30 cellular contexts compared by ENCODE assay signal in the genomic region with DNA sequence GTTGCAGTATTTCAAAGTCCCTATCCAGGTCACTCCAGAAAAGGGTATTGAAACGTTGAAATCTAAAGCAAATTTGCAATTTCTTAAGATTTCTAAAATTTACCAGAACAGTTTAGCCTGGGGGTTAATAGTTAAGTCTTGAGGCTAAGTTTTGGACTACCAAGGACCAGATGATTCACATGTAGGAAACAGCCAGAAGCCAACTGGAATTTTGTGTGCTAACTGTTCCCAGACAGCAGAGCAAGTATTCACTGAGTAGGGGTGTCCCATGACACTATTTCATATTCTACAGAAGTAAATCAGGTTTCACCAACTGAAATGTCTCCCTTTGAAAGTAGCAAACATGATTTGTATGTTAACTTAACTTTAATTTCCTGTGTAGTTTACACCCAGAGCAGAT. TPM values are rescaled to one million over a fixed set of nuclear protein-coding genes. Genes with fewer than 3 reads are reported as not detected.
DNase-seq lines count a peak whose midpoint lies in the region; ATAC-seq and TF ChIP-seq lines count a peak whose summit lies in the region.
"Had no signal": no experiment of that assay in that cellular context is flagged by ENCODE, and none has a peak within 500 bp of the region (broad histone marks: within the 10 kb centered on the region; RNA-seq: fewer than 3 reads in every experiment).

No MANE protein-coding gene starts in this region.

- TF ChIP-seq CTCF in foreskin fibroblast (IDR thresholded peaks at IDR 0.05; ENCODE audit: low read depth, low read length) = no peak

- WGBS in GM23248 (ENCODE audit: low coverage in 1 of 2, low lambda C conversion rate in 2 of 2, missing lambda C conversion rate in 2 of 2), 2 experiments = 11% methylated on average over 1 of the region's 1 CpG

- no peaks in the 10 kb centered on the region for H3K9me2 ChIP-seq in GM23248 (ENCODE audit: insufficient read depth)
- H3K9me2 ChIP-seq: SK-N-SH had no signal

- H3K4me2 ChIP-seq in GM23248 (ENCODE audit: unreplicated experiment) = peak overlapping the region; percentile 54
- H3K4me2 ChIP-seq: SK-N-SH had no signal

- no peaks in the 10 kb centered on the region for H3K36me3 ChIP-seq in GM23248 (ENCODE audit: low read depth)
- H3K36me3 ChIP-seq: pancreas, right lobe of liver, tibial artery had no signal

- DNase-seq in GM23248 = peak; percentile 81
- DNase-seq in amniotic epithelial cell (ENCODE audit: low read depth) = peak; percentile 36
- peak; percentile 62 to 83 for DNase-seq in foreskin fibroblast
- DNase-seq in stromal cell of bone marrow (ENCODE audit: low read depth) = peak; percentile 61
- DNase-seq: activated CD4-positive, alpha-beta T cell treated with anti-CD3 and anti-CD28 coated beads for 36 hours; activated T-cell treated with anti-CD3 and anti-CD28 coated beads, Interleukin-2, amount 50 U/mL, for 24 hours; CD8-positive, alpha-beta T cell; DMS53; head of caudate nucleus; immature natural killer cell; naive thymus-derived CD8-positive, alpha-beta T cell; NCI-H1417; NCI-H2081; NCI-H82; pancreas; right lobe of liver; SK-N-SH; stimulated activated naive CD8-positive, alpha-beta T cell treated with anti-CD3 and anti-CD28 coated beads, Interleukin-15, amount 100 ng/mL, for 72 hours; T-helper 17 cell; tibial artery had no signal

- H2AFZ ChIP-seq in GM23248 = no peak overlapping the region

- H3K27me3 ChIP-seq in GM23248 (replicated peaks; ENCODE audit: insufficient read depth) = no peaks in the 10 kb centered on the region
- H3K27me3 ChIP-seq: pancreas, right lobe of liver, tibial artery had no signal

- ATAC-seq in GM18505 (IDR thresholded peaks at IDR 0.05; ENCODE audit: unreplicated experiment) = no peak
- ATAC-seq in GM18873 (IDR thresholded peaks at IDR 0.05; ENCODE audit: low FRiP score, unreplicated experiment) = no peak
- no peak for ATAC-seq in GM18511 (IDR thresholded peaks at IDR 0.05; ENCODE audit: unreplicated experiment)
- ATAC-seq: activated CD4-positive, alpha-beta T cell treated with anti-CD3 and anti-CD28 coated beads for 36 hours; CD8-positive, alpha-beta T cell; naive thymus-derived CD8-positive, alpha-beta T cell; right lobe of liver; stimulated activated naive CD8-positive, alpha-beta T cell treated with anti-CD3 and anti-CD28 coated beads, Interleukin-15, amount 100 ng/mL, for 72 hours; T-helper 17 cell had no signal

- peaks cover 32% of the 10 kb centered on the region for H3K4me1 ChIP-seq in GM23248 (ENCODE audit: insufficient read depth)
- H3K4me1 ChIP-seq: pancreas, right lobe of liver had no signal

- H3K27ac ChIP-seq in GM23248 = peak overlapping the region; percentile 44
- H3K27ac ChIP-seq: coronary artery, pancreas, right lobe of liver, tibial artery had no signal

- H3K9ac ChIP-seq in GM23248 = no peak overlapping the region
- H3K9ac ChIP-seq: SK-N-SH had no signal

- in situ Hi-C loops in GM23248 (cut with MboI) = loop anchor here (25.0 kb wide), 1 partner anchor 597 kb away; no protein-coding TSS in a partner anchor

- H3K4me3 ChIP-seq in GM23248 = no peak overlapping the region
- H3K4me3 ChIP-seq in foreskin fibroblast (ENCODE audit: low read depth in 1 of 2, low read length in 2 of 2) = no peak overlapping the region
- H3K4me3 ChIP-seq: coronary artery, pancreas, right lobe of liver, tibial artery had no signal

- H3F3A ChIP-seq in GM23248 (ENCODE audit: insufficient read depth) = peaks cover 17% of the 10 kb centered on the region

- no peaks in the 10 kb centered on the region for H4K20me1 ChIP-seq in GM23248 (ENCODE audit: insufficient read depth)

- H3K79me2 ChIP-seq in GM23248 (ENCODE audit: insufficient read depth) = no peaks in the 10 kb centered on the region

- no peak for TF ChIP-seq POLR2A in GM18505 (IDR thresholded peaks at IDR 0.05; ENCODE audit: borderline replicate concordance, extremely low read depth, insufficient read depth, insufficient read length)

- no peaks in the 10 kb centered on the region for H3K9me3 ChIP-seq in GM23248 (ENCODE audit: low read depth)
- H3K9me3 ChIP-seq: pancreas, right lobe of liver, SK-N-SH, tibial artery had no signal

RNA-seq across cellular contexts. Expression of a gene that starts 11.5 kb away (rescaled TPM):
- total RNA-seq in GM23248 (2014; rRNA removed; shearing (Covaris generic)) = not detected in 2 replicates
- polyA plus RNA-seq in GM23248 (2016; fragmentation: Nextera tagmentation; extraction: Ambion mirVana) = not detected in 2 replicates
- total RNA-seq: activated CD4-positive, alpha-beta T cell treated with anti-CD3 and anti-CD28 coated beads for 36 hours; activated CD8-positive, alpha-beta memory T cell treated with anti-CD3 and anti-CD28 coated beads for 36 hours; CD8-positive, alpha-beta T cell; fibroblast of lung; liver; mesothelial cell of epicardium; pancreas; T-helper 17 cell had no signal
- polyA plus RNA-seq: adipose tissue; fibroblast of lung; IgD-negative memory B cell; immature natural killer cell; naive thymus-derived CD8-positive, alpha-beta T cell; pancreas; SK-N-SH had no signal

RNA-seq across cellular contexts. Expression of a gene that starts 34.9 kb away (rescaled TPM):
- total RNA-seq in GM23248 (2014; rRNA removed; shearing (Covaris generic)) = 18.3 and 27.8 TPM in 2 replicates
- polyA plus RNA-seq in GM23248 (2016; fragmentation: Nextera tagmentation; extraction: Ambion mirVana) = 29.3 and 32.7 TPM in 2 replicates
